1 cellular context compared by ENCODE assay signal in the genomic region with DNA sequence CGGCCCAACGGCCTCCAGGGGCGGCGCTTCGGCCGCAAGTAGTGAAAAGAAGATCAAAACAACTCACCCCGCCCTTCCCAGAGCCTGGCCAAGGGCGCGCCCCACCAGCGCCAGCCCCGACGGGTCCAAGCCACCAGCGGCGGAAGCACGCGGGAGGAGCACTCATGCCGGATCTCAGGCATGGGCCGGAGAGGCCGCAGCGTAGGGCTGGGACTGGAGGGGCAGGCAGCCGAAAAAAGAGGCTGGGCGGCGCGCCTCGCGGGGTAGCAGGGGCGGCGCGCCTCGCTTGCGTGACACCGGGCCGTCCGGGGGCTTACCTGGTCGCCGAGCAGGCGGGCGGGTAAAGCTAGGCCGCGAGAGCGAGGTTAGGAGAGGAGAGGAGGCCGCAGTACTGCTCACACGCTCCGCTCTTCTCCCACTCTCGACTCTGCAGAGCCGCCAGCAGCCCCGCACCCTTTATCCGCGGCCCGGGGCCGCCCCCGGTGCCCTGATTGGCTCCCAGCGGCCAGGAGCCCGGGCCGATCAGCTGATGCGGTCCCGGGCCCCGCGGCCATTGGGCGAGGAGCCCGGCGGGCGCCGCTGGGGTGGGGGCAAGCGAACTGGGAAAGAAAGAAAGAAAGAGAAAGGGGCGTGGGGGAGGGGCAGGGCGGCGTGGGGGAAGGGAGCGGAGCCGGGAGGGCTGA.
A peak's percentile ranks its signal among the peaks of the same experiment; 100 is the strongest.
TF ChIP-seq lines count a peak whose summit lies in the region.

Gene GLUL (minus strand): TSS at position 429 of the 683 bp plus-strand sequence. CDS start 3,053 bp downstream, outside the sequence.

TF ChIP-seq in HepG2, 621 proteins besides CTCF, POLR2A, EP300 and RAD21 (continues in another document):
- peak; percentile 60 for TF ChIP-seq U2AF1 (optimal IDR thresholded peaks at IDR 0.05; ENCODE audit: low read depth, low read length)
- TF ChIP-seq, protein P1, sequence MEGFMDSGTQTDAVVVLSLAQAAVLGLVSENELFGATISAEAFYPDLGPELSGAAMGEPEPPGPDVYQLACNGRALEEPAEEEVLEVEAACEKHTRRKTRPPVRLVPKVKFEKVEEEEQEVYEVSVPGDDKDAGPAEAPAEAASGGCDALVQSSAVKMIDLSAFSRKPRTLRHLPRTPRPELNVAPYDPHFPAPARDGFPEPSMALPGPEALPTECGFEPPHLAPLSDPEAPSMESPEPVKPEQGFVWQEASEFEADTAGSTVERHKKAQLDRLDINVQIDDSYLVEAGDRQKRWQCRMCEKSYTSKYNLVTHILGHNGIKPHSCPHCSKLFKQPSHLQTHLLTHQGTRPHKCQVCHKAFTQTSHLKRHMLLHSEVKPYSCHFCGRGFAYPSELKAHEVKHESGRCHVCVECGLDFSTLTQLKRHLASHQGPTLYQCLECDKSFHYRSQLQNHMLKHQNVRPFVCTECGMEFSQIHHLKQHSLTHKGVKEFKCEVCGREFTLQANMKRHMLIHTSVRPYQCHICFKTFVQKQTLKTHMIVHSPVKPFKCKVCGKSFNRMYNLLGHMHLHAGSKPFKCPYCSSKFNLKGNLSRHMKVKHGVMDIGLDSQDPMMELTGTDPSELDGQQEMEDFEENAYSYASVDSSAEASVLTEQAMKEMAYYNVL (CRISPR knock-in tag; IDR thresholded peaks at IDR 0.05; ENCODE audit: borderline replicate concordance) = peak; percentile 67; the same call in 1 of the 2 replicates
- TF ChIP-seq ZNF816 (CRISPR knock-in tag; IDR thresholded peaks at IDR 0.05; ENCODE audit: borderline replicate concordance) = peak; percentile 69; the same call in 1 of the 2 replicates
- TF ChIP-seq RELA (CRISPR knock-in tag; IDR thresholded peaks at IDR 0.05) = peak; percentile 63; the same call in 1 of the 2 replicates
- TF ChIP-seq E2F1 (CRISPR knock-in tag; IDR thresholded peaks at IDR 0.05) = peak; percentile 73
- 0 out of 2 replicates have a peak, but pooled peaks have one; percentile 60 for TF ChIP-seq FIP1L1 (IDR thresholded peaks at IDR 0.05; ENCODE audit: borderline replicate concordance, insufficient read depth, low read depth, low read length)
- no peak for TF ChIP-seq ONECUT2 (CRISPR knock-in tag; IDR thresholded peaks at IDR 0.05)
- TF ChIP-seq DMAP1 (CRISPR knock-in tag; IDR thresholded peaks at IDR 0.05) = peak; percentile 77; the same call in 1 of the 2 replicates
- no peak for TF ChIP-seq ZNF850 (CRISPR knock-in tag; conservative IDR thresholded peaks at IDR 0.05)
- peak; percentile 62; the same call in 1 of the 2 replicates for TF ChIP-seq MXD4 (CRISPR knock-in tag; IDR thresholded peaks at IDR 0.05)
- TF ChIP-seq, protein P2, sequence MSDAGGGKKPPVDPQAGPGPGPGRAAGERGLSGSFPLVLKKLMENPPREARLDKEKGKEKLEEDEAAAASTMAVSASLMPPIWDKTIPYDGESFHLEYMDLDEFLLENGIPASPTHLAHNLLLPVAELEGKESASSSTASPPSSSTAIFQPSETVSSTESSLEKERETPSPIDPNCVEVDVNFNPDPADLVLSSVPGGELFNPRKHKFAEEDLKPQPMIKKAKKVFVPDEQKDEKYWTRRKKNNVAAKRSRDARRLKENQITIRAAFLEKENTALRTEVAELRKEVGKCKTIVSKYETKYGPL (CRISPR knock-in tag; IDR thresholded peaks at IDR 0.05) = no peak
- TF ChIP-seq, protein P3, sequence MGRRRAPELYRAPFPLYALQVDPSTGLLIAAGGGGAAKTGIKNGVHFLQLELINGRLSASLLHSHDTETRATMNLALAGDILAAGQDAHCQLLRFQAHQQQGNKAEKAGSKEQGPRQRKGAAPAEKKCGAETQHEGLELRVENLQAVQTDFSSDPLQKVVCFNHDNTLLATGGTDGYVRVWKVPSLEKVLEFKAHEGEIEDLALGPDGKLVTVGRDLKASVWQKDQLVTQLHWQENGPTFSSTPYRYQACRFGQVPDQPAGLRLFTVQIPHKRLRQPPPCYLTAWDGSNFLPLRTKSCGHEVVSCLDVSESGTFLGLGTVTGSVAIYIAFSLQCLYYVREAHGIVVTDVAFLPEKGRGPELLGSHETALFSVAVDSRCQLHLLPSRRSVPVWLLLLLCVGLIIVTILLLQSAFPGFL (CRISPR knock-in tag; IDR thresholded peaks at IDR 0.05) = no peak
- no peak for TF ChIP-seq ZNF34 (CRISPR knock-in tag; IDR thresholded peaks at IDR 0.05; ENCODE audit: borderline replicate concordance)
- TF ChIP-seq, protein P4, sequence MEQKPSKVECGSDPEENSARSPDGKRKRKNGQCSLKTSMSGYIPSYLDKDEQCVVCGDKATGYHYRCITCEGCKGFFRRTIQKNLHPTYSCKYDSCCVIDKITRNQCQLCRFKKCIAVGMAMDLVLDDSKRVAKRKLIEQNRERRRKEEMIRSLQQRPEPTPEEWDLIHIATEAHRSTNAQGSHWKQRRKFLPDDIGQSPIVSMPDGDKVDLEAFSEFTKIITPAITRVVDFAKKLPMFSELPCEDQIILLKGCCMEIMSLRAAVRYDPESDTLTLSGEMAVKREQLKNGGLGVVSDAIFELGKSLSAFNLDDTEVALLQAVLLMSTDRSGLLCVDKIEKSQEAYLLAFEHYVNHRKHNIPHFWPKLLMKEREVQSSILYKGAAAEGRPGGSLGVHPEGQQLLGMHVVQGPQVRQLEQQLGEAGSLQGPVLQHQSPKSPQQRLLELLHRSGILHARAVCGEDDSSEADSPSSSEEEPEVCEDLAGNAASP (CRISPR knock-in tag; IDR thresholded peaks at IDR 0.05; ENCODE audit: borderline replicate concordance) = peak; percentile 31; the same call in 1 of the 2 replicates
- peak; percentile 48; the same call in 1 of the 2 replicates for TF ChIP-seq HOXA9 (CRISPR knock-in tag; IDR thresholded peaks at IDR 0.05; ENCODE audit: borderline replicate concordance)
- TF ChIP-seq NR1H2 (CRISPR knock-in tag; IDR thresholded peaks at IDR 0.05; ENCODE audit: borderline replicate concordance, low read depth) = 0 out of 2 replicates have a peak, but pooled peaks have one; percentile 49
- peak; percentile 87; the same call in 1 of the 2 replicates for TF ChIP-seq YEATS4 (CRISPR knock-in tag; IDR thresholded peaks at IDR 0.05; ENCODE audit: borderline replicate concordance)
- peak; percentile 88; the same call in 1 of the 2 replicates for TF ChIP-seq HES4 (CRISPR knock-in tag; IDR thresholded peaks at IDR 0.05; ENCODE audit: borderline replicate concordance)
- TF ChIP-seq BRF2 (CRISPR knock-in tag; IDR thresholded peaks at IDR 0.05) = no peak; the same call in 1 of the 2 replicates
- TF ChIP-seq GMEB2 (CRISPR knock-in tag; IDR thresholded peaks at IDR 0.05; ENCODE audit: low read depth) = no peak
- peak; percentile 50; the same call in 1 of the 2 replicates for TF ChIP-seq ZNF235 (CRISPR knock-in tag; IDR thresholded peaks at IDR 0.05; ENCODE audit: borderline replicate concordance)
- TF ChIP-seq HHEX (CRISPR knock-in tag; IDR thresholded peaks at IDR 0.05) = no peak
- TF ChIP-seq, protein P5, sequence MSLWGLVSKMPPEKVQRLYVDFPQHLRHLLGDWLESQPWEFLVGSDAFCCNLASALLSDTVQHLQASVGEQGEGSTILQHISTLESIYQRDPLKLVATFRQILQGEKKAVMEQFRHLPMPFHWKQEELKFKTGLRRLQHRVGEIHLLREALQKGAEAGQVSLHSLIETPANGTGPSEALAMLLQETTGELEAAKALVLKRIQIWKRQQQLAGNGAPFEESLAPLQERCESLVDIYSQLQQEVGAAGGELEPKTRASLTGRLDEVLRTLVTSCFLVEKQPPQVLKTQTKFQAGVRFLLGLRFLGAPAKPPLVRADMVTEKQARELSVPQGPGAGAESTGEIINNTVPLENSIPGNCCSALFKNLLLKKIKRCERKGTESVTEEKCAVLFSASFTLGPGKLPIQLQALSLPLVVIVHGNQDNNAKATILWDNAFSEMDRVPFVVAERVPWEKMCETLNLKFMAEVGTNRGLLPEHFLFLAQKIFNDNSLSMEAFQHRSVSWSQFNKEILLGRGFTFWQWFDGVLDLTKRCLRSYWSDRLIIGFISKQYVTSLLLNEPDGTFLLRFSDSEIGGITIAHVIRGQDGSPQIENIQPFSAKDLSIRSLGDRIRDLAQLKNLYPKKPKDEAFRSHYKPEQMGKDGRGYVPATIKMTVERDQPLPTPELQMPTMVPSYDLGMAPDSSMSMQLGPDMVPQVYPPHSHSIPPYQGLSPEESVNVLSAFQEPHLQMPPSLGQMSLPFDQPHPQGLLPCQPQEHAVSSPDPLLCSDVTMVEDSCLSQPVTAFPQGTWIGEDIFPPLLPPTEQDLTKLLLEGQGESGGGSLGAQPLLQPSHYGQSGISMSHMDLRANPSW (CRISPR knock-in tag; IDR thresholded peaks at IDR 0.05; ENCODE audit: borderline replicate concordance) = no peak; the same call in 1 of the 2 replicates
- TF ChIP-seq CSRNP1 (CRISPR knock-in tag; IDR thresholded peaks at IDR 0.05) = peak; percentile 74
- no peak for TF ChIP-seq GZF1 (CRISPR knock-in tag; IDR thresholded peaks at IDR 0.05)
- peak; percentile 71; the same call in 1 of the 2 replicates for TF ChIP-seq ZNF615 (CRISPR knock-in tag; IDR thresholded peaks at IDR 0.05; ENCODE audit: borderline replicate concordance)
- TF ChIP-seq SALL2 (CRISPR knock-in tag; IDR thresholded peaks at IDR 0.05) = peak; percentile 93
- peak; percentile 73; the same call in 1 of the 2 replicates for TF ChIP-seq ZNF558 (CRISPR knock-in tag; IDR thresholded peaks at IDR 0.05; ENCODE audit: borderline replicate concordance)
- TF ChIP-seq ZNF142 (CRISPR knock-in tag; IDR thresholded peaks at IDR 0.05) = peak; percentile 80
- TF ChIP-seq ZNF382 (CRISPR knock-in tag; IDR thresholded peaks at IDR 0.05; ENCODE audit: borderline replicate concordance) = no peak
- peak; percentile 82 for TF ChIP-seq NFYC (CRISPR knock-in tag; IDR thresholded peaks at IDR 0.05)
- peak; percentile 24 for TF ChIP-seq ZNF781 (CRISPR knock-in tag; IDR thresholded peaks at IDR 0.05; ENCODE audit: borderline replicate concordance, not compliant biosample characterization)
